Comparison of ENCODE assay signal across 23 cellular contexts in genomic region chr7:93944673-93945072, GRCh38. TPM values are rescaled to one million over a fixed set of nuclear protein-coding genes. Genes with fewer than 3 reads are reported as not detected.
DNase-seq lines count a peak whose midpoint lies in the region; ATAC-seq and TF ChIP-seq lines count a peak whose summit lies in the region.
"Had no signal": no experiment of that assay in that cellular context is flagged by ENCODE, and none has a peak within 500 bp of the region (broad histone marks: within the 10 kb centered on the region; RNA-seq: fewer than 3 reads in every experiment).

No MANE protein-coding gene starts in this region.

- CTCF ChIA-PET in RWPE1 (lab: Yijun Ruan, JAX) = no interaction called here

- POLR2A ChIA-PET in RWPE1 (lab: Yijun Ruan, JAX; ENCODE audit: low non-redundant PET) = no interaction called here

- H3K9me3 ChIP-seq in cardiac muscle cell (ENCODE audit: low read depth) = no peaks in the 10 kb centered on the region
- no peaks in the 10 kb centered on the region for H3K9me3 ChIP-seq in body of pancreas
- H3K9me3 ChIP-seq in left ventricle myocardium inferior (replicated peaks) = no peaks in the 10 kb centered on the region
- H3K9me3 ChIP-seq in spleen = no peaks in the 10 kb centered on the region
- H3K9me3 ChIP-seq: prostate gland, tibial nerve had no signal

- ATAC-seq in Right ventricle myocardium inferior = no peak
- peak; percentile 33 for ATAC-seq in body of pancreas
- no peak for ATAC-seq in GM19467 (IDR thresholded peaks at IDR 0.05; ENCODE audit: unreplicated experiment)
- ATAC-seq: GM23338; stimulated activated naive B cell treated with anti-CD40 and anti-IgM and Interleukin-4, amounts not matched to agents 10 μg/mL and 1 μg/mL and 100 μg/mL, for 72 hours had no signal

- TF ChIP-seq POLR2A in body of pancreas (IDR thresholded peaks at IDR 0.05) = no peak
- no peak for TF ChIP-seq POLR2A in spleen (IDR thresholded peaks at IDR 0.05)

- H3K27me3 ChIP-seq in cardiac muscle cell = no peaks in the 10 kb centered on the region
- no peaks in the 10 kb centered on the region for H3K27me3 ChIP-seq in body of pancreas
- H3K27me3 ChIP-seq in left ventricle myocardium inferior (ENCODE audit: low read depth) = no peaks in the 10 kb centered on the region
- no peaks in the 10 kb centered on the region for H3K27me3 ChIP-seq in spleen (replicated peaks in 1 of 7)
- H3K27me3 ChIP-seq: tibial nerve had no signal

- H3K4me1 ChIP-seq in cardiac muscle cell (ENCODE audit: low read depth) = peaks cover 34% of the 10 kb centered on the region
- no peaks in the 10 kb centered on the region for H3K4me1 ChIP-seq in body of pancreas
- peaks cover 33% of the 10 kb centered on the region for H3K4me1 ChIP-seq in left ventricle myocardium inferior
- peaks cover 0 to 8% (median 0%) of the 10 kb centered on the region in 6 donors for H3K4me1 ChIP-seq in spleen
- H3K4me1 ChIP-seq: prostate gland had no signal

- DNase-seq in cardiac muscle cell (ENCODE audit: low read depth in 1 of 2, low spot score in 1 of 2) = peak in 1 of 2 donors; percentile 68
- DNase-seq in Right ventricle myocardium inferior (ENCODE audit: missing footprints) = no peak
- DNase-seq in body of pancreas = no peak
- no peak for DNase-seq in left ventricle myocardium inferior
- DNase-seq in spleen = no peak
- DNase-seq in RWPE1 (ENCODE audit: low spot score) = no peak
- DNase-seq in AG08396 (ENCODE audit: low spot score) = no peak
- DNase-seq: 8988T; activated CD8-positive, alpha-beta memory T cell treated with anti-CD3 and anti-CD28 coated beads, Interleukin-2, amount 50 U/mL, for 48 hours; activated gamma-delta T cell; DMS153; immature natural killer cell; NCI-H1694; NCI-H446; stimulated activated naive B cell treated with anti-CD40 and anti-IgM and Interleukin-4, amounts not matched to agents 10 μg/mL and 1 μg/mL and 100 μg/mL, for 72 hours; SW 1271 had no signal

- WGBS in body of pancreas, 2 donors = 9 to 23% methylated on average over 1 of the region's 1 CpG
- 0 to 4% (median 2%) methylated on average over 1 of the region's 1 CpG for WGBS in spleen, 5 donors

- H3K27ac ChIP-seq in cardiac muscle cell = peak overlapping the region; percentile 27
- H3K27ac ChIP-seq in body of pancreas = no peak overlapping the region
- peak overlapping the region; percentile 81 for H3K27ac ChIP-seq in left ventricle myocardium inferior (replicated peaks)
- peak overlapping the region; percentile 5 to 78 (median 60) for H3K27ac ChIP-seq in spleen
- H3K27ac ChIP-seq in RWPE1 = no peak overlapping the region
- H3K27ac ChIP-seq: C4-2B, prostate gland had no signal

- TF ChIP-seq CTCF in cardiac muscle cell (IDR thresholded peaks at IDR 0.05; ENCODE audit: low read depth, low read length) (no peak), body of pancreas (IDR thresholded peaks at IDR 0.05) (no peak), left ventricle myocardium inferior (IDR thresholded peaks at IDR 0.05; ENCODE audit: borderline replicate concordance) (no peak), spleen (IDR thresholded peaks at IDR 0.05 in 8 of 11, conservative IDR thresholded peaks at IDR 0.05 in 3 of 11) (no peak), RWPE1 (conservative IDR thresholded peaks at IDR 0.05; ENCODE audit: low read depth) (no peak)

- intact Hi-C loops in Right ventricle myocardium inferior (cut with DNase I) (loop anchor here (5.0 kb wide), 1 partner anchor 37 kb away; the partner anchor contains the start of gene GNGT1), body of pancreas (cut with DNase I) (no loop called here), left ventricle myocardium inferior (cut with micrococcal nuclease) (no loop called here), spleen (cut with DNase I; ENCODE audit: low total_unique reads) (no loop called here)

- no peak overlapping the region for H3K4me3 ChIP-seq in cardiac muscle cell
- H3K4me3 ChIP-seq in body of pancreas = no peak overlapping the region
- H3K4me3 ChIP-seq in left ventricle myocardium inferior = no peak overlapping the region
- no peak overlapping the region for H3K4me3 ChIP-seq in spleen
- H3K4me3 ChIP-seq: GM23338, prostate gland, tibial nerve had no signal

- H3K36me3 ChIP-seq in cardiac muscle cell = no peaks in the 10 kb centered on the region
- H3K36me3 ChIP-seq in body of pancreas (replicated peaks in 1 of 2; ENCODE audit: insufficient read depth in 1 of 2, low read depth in 2 of 2) = no peaks in the 10 kb centered on the region
- H3K36me3 ChIP-seq in left ventricle myocardium inferior = no peaks in the 10 kb centered on the region
- H3K36me3 ChIP-seq in spleen = no peaks in the 10 kb centered on the region
- H3K36me3 ChIP-seq: prostate gland, tibial nerve had no signal

RNA-seq across cellular contexts. Expression of gene GNG11, which starts 23.1 kb away (rescaled TPM):
- 8.4 and 9.6 TPM in 2 replicates for total RNA-seq in cardiac muscle cell
- 20.8 and 21.3 TPM in 2 replicates for polyA plus RNA-seq in cardiac muscle cell
- 21.6 TPM for total RNA-seq in Right ventricle myocardium inferior
- total RNA-seq in body of pancreas = 10 to 100 TPM in 1 of 2 donors, 1 to 10 TPM in 1; 6.6 to 11.4 TPM
- total RNA-seq in left ventricle myocardium inferior = 29.6 TPM
- total RNA-seq in spleen = 10 to 100 TPM; 15.5 to 46.6 (median 32.2) TPM
- polyA plus RNA-seq in spleen = 10 to 100 TPM; 36.0 to 97.3 (median 38.0) TPM
- total RNA-seq: activated CD4-positive, alpha-beta T cell treated with anti-CD3 and anti-CD28 coated beads, Interleukin-2, amount 10 ng/mL, durations not matched to agents 24 days and 14 days had no signal

RNA-seq across cellular contexts. Expression of gene GNGT1, which starts 38.3 kb away (rescaled TPM):
- total RNA-seq in cardiac muscle cell (not detected in 2 replicates), Right ventricle myocardium inferior (not detected), body of pancreas (not detected), left ventricle myocardium inferior (not detected), spleen (not detected)
- polyA plus RNA-seq in cardiac muscle cell (not detected in 2 replicates), spleen (not detected)
- total RNA-seq: activated CD4-positive, alpha-beta T cell treated with anti-CD3 and anti-CD28 coated beads, Interleukin-2, amount 10 ng/mL, durations not matched to agents 24 days and 14 days; cerebellum; GM23338; prostate gland; tibial nerve had no signal
- polyA plus RNA-seq: immature natural killer cell had no signal

RNA-seq across cellular contexts. Expression of gene TFPI2, which starts 54.1 kb away (rescaled TPM):
- total RNA-seq in cardiac muscle cell (20.8 and 24.5 TPM in 2 replicates), Right ventricle myocardium inferior (2.4 TPM), body of pancreas (10 to 100 TPM in 1 of 2 donors, 1 to 10 TPM in 1; 3.3 to 10.9 TPM), left ventricle myocardium inferior (1.5 TPM), spleen (1 to 10 TPM in 6 of 7 donors, under 1 TPM in 1; 0.92 to 6.3 (median 1.9) TPM)
- polyA plus RNA-seq in cardiac muscle cell (12.6 and 20.1 TPM in 2 replicates), spleen (1 to 10 TPM; 1.1 to 1.2 (median 1.1) TPM)
- total RNA-seq: activated CD4-positive, alpha-beta T cell treated with anti-CD3 and anti-CD28 coated beads, Interleukin-2, amount 10 ng/mL, durations not matched to agents 24 days and 14 days had no signal
- polyA plus RNA-seq: immature natural killer cell had no signal

RNA-seq across cellular contexts. Expression of gene BET1, which starts 59.5 kb away (rescaled TPM):
- 20.8 and 22.7 TPM in 2 replicates for total RNA-seq in cardiac muscle cell
- 43.1 and 46.4 TPM in 2 replicates for polyA plus RNA-seq in cardiac muscle cell
- 14.2 TPM for total RNA-seq in Right ventricle myocardium inferior
- 10 to 100 TPM; 32.4 to 36.9 TPM for total RNA-seq in body of pancreas
- total RNA-seq in left ventricle myocardium inferior = 14.5 TPM
- total RNA-seq in spleen = 10 to 100 TPM; 24.5 to 36.0 (median 26.8) TPM
- 10 to 100 TPM; 21.7 to 33.7 (median 29.3) TPM for polyA plus RNA-seq in spleen

Comparison
In these comparisons a context has a peak if more than half of its experiments do, and no peak if none do; other contexts are left out.
1. H3K27ac ChIP-seq: peak in cardiac muscle cell (single experiment), left ventricle myocardium inferior (single experiment) and spleen (8 of 8); none in body of pancreas (0 of 4) and RWPE1 (single experiment).